Comparison of ENCODE assay signal across 1 cellular context in the genomic region with DNA sequence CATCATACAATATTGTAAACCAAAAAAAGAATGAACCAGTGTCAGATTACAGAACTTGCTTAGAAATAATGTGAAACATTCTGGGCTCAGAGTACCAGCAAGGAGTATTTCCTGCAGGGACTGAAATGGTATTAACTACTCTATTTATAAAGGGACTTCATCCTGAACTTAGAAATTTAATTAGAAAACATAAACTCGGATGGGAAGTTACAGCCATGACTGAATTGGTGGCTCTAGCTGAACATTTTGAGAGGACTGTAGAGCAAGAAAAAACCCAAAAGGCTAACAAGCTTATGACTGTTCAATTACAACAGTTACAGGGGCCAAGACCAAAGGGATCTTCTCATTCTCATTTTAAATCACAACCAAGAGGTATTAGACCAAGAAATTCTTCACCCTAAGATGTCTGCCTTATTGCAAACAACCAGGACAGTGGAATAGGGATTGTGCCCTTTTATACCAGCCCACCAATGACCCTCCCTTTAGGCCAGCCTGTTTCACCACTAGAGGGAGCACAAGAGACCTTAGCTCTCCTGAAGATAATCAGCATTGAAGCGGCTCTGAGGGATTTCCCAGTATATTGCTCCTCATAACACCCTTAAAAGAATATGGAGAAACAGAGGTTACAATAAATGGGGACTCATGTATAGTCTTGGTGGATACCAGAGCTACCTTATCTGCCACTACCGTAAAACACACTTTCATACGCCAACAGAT.
A peak's percentile ranks its signal among the peaks of the same experiment; 100 is the strongest.
TF ChIP-seq lines count a peak whose summit lies in the region.

No MANE protein-coding gene starts in this region.

TF ChIP-seq in HepG2, 621 proteins besides CTCF, POLR2A, EP300 and RAD21:
- TF ChIP-seq ZNF7 (CRISPR knock-in tag; IDR thresholded peaks at IDR 0.05) (peak; percentile 91), STAG1 (CRISPR knock-in tag; IDR thresholded peaks at IDR 0.05) (peak; percentile 37; the same call in 1 of the 2 replicates), SMC3 (IDR thresholded peaks at IDR 0.05; ENCODE audit: low read length) (peak; percentile 33; the same call in 1 of the 2 replicates)
TF ChIP-seq in HepG2: peak in this region for 3; not testable (repeated sequence) for 618.
